In the genomic region with DNA sequence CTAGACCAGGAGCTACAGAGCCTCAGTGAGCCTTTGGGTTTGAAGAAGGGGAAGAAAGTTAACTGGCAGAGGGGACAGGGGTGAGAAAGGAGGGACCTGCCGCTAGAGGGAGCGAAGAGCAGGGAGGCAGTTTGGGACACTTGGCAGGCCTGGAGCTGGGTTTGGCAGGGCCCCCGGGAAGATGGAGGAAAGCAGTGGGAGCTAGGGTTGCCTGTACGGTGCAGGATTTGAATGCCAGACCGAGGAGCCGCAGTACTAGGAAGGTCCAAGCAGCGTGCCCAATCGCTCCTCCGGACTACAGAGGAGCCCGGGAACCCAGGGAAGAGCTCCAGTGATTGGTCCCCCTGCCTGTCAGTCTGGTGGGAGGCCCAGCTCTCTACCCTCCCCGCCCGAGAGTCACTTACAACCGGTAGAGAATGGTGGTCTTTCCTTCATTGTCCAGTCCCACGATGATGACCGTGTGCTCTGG, we compare ENCODE assay signal across 8 cellular contexts. TPM values are rescaled to one million over a fixed set of nuclear protein-coding genes. Genes with fewer than 3 reads are reported as not detected.
DNase-seq lines count a peak whose midpoint lies in the region; FAIRE-seq and TF ChIP-seq lines count a peak whose summit lies in the region.

No MANE protein-coding gene starts in this region.

- H3K4me1 Mint-ChIP-seq in nephron, result peaks cover 19% of the 10 kb centered on the region

- H3K27ac Mint-ChIP-seq in nephron, result peak overlapping the region in 2 of 3 experiments; percentile 2 to 9

- H3K4me3 Mint-ChIP-seq in nephron, result peak overlapping the region; percentile 84 to 88 (median 87)

- no peaks in the 10 kb centered on the region for H3K36me3 Mint-ChIP-seq in nephron (ENCODE audit: low read depth)

- H3K9me3 Mint-ChIP-seq in nephron, result no peaks in the 10 kb centered on the region

- DNase-seq in 8988T (peak; percentile 83), GM18507 (ENCODE audit: extremely low spot score, insufficient read length, low read depth) (peak; percentile 95), HS-27A (ENCODE audit: low read depth) (peak; percentile 24), RPMI7951 (ENCODE audit: low read depth) (peak; percentile 90), fibroblast of the conjunctiva (ENCODE audit: low read depth) (peak; percentile 88)
- DNase-seq in activated T-helper 1 cell treated with anti-CD3 and anti-CD28 coated beads, Interleukin-2, amount 50 U/mL, for 16 hours (ENCODE audit: low read depth in 1 of 2, low spot score in 1 of 2), result peak; percentile 46 to 55
- DNase-seq in stimulated activated naive CD4-positive, alpha-beta T cell (lab: John Stamatoyannopoulos, UW), result peak; percentile 56 to 86 (median 65)

- TF ChIP-seq CTCF in nephron (IDR thresholded peaks at IDR 0.05; ENCODE audit: unreplicated experiment in 3 of 3), result peak; percentile 55 to 74 (median 67)

- FAIRE-seq in GM18507 (lab: Jason Lieb, UNC), result peak; percentile 89

- peaks cover 46% of the 10 kb centered on the region for H3K27me3 Mint-ChIP-seq in nephron (ENCODE audit: low read depth)

RNA-seq across cellular contexts. Expression of gene ARL5C, which starts 1.3 kb away (rescaled TPM):
- total RNA-seq in RPMI7951 (2014; rRNA removed; shearing (Covaris generic)), result not detected in 2 replicates

RNA-seq across cellular contexts. Expression of gene PLXDC1, which starts 13.3 kb away (rescaled TPM):
- 1.4 and 4.2 TPM in 2 replicates for total RNA-seq in RPMI7951 (2014; rRNA removed; shearing (Covaris generic))

RNA-seq across cellular contexts. Expression of gene CACNB1, which starts 32.8 kb away (rescaled TPM):
- total RNA-seq in RPMI7951 (2014; rRNA removed; shearing (Covaris generic)), result 1.9 and 3.4 TPM in 2 replicates

RNA-seq across cellular contexts. Expression of gene RPL19, which starts 35.4 kb away (rescaled TPM):
- 2,028 and 2,044 TPM in 2 replicates for total RNA-seq in RPMI7951 (2014; rRNA removed; shearing (Covaris generic))

Comparison
In these comparisons a context has a peak if more than half of its experiments do, and no peak if none do; other contexts are left out.
1. Peak in every context shown above with its lines: DNase-seq.
2. DNase-seq: peak in every context shown above with its lines; median percentile 95 in GM18507; 90 in RPMI7951; 88 in fibroblast of the conjunctiva; 83 in 8988T; 65 in stimulated activated naive CD4-positive, alpha-beta T cell; 50 in activated T-helper 1 cell treated with anti-CD3 and anti-CD28 coated beads, Interleukin-2, amount 50 U/mL, for 16 hours; 24 in HS-27A.